8 cellular contexts compared by ENCODE assay signal in the genomic region with DNA sequence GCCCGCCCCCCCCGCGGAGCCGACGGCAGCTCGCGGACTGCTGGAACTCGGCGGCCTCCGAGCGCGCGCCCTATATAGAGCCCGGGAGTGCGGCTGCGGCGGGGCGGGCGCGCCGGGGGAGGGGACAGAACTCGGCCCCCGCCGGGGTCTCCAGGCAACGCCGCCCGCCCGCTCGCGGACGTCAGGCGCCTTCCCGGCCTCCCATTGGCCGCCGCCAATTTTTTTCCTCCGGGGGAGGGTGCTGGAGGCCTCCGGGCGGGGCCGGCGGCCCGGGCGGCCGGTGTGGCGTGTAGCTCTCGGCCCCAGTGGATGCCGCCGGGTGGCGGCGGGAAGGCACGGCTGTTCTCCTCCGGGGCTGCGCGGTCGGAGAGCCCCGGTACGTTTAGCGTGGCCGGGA. TPM values are rescaled to one million over a fixed set of nuclear protein-coding genes. Genes with fewer than 3 reads are reported as not detected.
A peak's percentile ranks its signal among the peaks of the same experiment; 100 is the strongest.
DNase-seq lines count a peak whose midpoint lies in the region; ATAC-seq and TF ChIP-seq lines count a peak whose summit lies in the region.

A gene with protein sequence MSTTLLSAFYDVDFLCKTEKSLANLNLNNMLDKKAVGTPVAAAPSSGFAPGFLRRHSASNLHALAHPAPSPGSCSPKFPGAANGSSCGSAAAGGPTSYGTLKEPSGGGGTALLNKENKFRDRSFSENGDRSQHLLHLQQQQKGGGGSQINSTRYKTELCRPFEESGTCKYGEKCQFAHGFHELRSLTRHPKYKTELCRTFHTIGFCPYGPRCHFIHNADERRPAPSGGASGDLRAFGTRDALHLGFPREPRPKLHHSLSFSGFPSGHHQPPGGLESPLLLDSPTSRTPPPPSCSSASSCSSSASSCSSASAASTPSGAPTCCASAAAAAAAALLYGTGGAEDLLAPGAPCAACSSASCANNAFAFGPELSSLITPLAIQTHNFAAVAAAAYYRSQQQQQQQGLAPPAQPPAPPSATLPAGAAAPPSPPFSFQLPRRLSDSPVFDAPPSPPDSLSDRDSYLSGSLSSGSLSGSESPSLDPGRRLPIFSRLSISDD (minus strand): TSS at position 49 of the 397 bp plus-strand sequence. CDS start 291 bp downstream, outside the sequence.

- peak within 1 kb of the TSS; percentile 55 for H3K4me3 ChIP-seq in GM12875 (ENCODE audit: low read depth, low read length)
- H3K4me3 ChIP-seq in trophoblast cell (ENCODE audit: low read depth, low read length): peak within 1 kb of the TSS; percentile 88

- peak within 1 kb of the TSS; percentile 74 for H3K4me2 ChIP-seq in trophoblast cell (ENCODE audit: low read length)

- peak within 1 kb of the TSS; percentile 96 for H3K9ac ChIP-seq in trophoblast cell (ENCODE audit: low read length)

- peaks cover 11 to 12% of the 10 kb centered on the region in 2 experiments for H3K4me1 ChIP-seq in trophoblast cell (ENCODE audit: control insufficient read depth in 1 of 2, insufficient read depth in 2 of 2, low read length in 2 of 2)

- H2BK12ac ChIP-seq in trophoblast cell (ENCODE audit: low read length): peak within 1 kb of the TSS; percentile 66

- peak within 1 kb of the TSS; percentile 93 for H3K14ac ChIP-seq in trophoblast cell (ENCODE audit: low read length)

- H3K4ac ChIP-seq in trophoblast cell (ENCODE audit: low read depth, low read length): peak within 1 kb of the TSS; percentile 90

- peak within 1 kb of the TSS; percentile 73 for H2AFZ ChIP-seq in trophoblast cell (ENCODE audit: insufficient read depth, low read length, poor library complexity)

- H3K27ac ChIP-seq in trophoblast cell (ENCODE audit: low read depth, low read length): peak within 1 kb of the TSS; percentile 94

- H3K36me3 Mint-ChIP-seq in type B pancreatic cell: peaks cover 26% of the 10 kb centered on the region

- H3K4me3 Mint-ChIP-seq in type B pancreatic cell: peak within 1 kb of the TSS; percentile 95

- H4K91ac ChIP-seq in trophoblast cell (ENCODE audit: low read depth, low read length): peak within 1 kb of the TSS; percentile 91

- H3K79me1 ChIP-seq in trophoblast cell (ENCODE audit: low read length): peaks cover 36% of the 10 kb centered on the region

- H3K27me3 Mint-ChIP-seq in type B pancreatic cell: peaks cover 7% of the 10 kb centered on the region

- H3K27me3 ChIP-seq in trophoblast cell (ENCODE audit: insufficient read depth, low read length): no peaks in the 10 kb centered on the region

- H3K18ac ChIP-seq in trophoblast cell (ENCODE audit: low read length): peak within 1 kb of the TSS; percentile 85

- peak within 1 kb of the TSS; percentile 97 for H2BK5ac ChIP-seq in trophoblast cell (ENCODE audit: low read depth, low read length, poor library complexity)

- H3K9me3 ChIP-seq in trophoblast cell (ENCODE audit: insufficient read depth, low read depth, low read length): no peaks in the 10 kb centered on the region

- TF ChIP-seq CTCF in GM12875 (IDR thresholded peaks at IDR 0.05; ENCODE audit: borderline replicate concordance, insufficient read depth, low read depth, low read length): no peak
- no peak for TF ChIP-seq CTCF in type B pancreatic cell (conservative IDR thresholded peaks at IDR 0.05)

- DNase-seq in NCI-H1436 (lab: John Stamatoyannopoulos, UW): peak; percentile 88
- peak; percentile 96 for DNase-seq in SW480 (ENCODE audit: low spot score)
- DNase-seq in activated naive CD8-positive, alpha-beta T cell treated with anti-CD3 and anti-CD28 coated beads, Interleukin-2, amount 50 U/mL, for 16 hours (ENCODE audit: low read depth, low spot score): peak; percentile 87
- DNase-seq in Right ventricle myocardium superior: peak; percentile 98
- DNase-seq in trophoblast cell: peak; percentile 92 to 98
- peak; percentile 97 for DNase-seq in type B pancreatic cell (ENCODE audit: extremely low spot score, unreplicated experiment)

- no peaks in the 10 kb centered on the region for H3K9me3 Mint-ChIP-seq in type B pancreatic cell

- no CpG with 5 or more reads among the region's 58 CpGs for WGBS in trophoblast cell (ENCODE audit: extremely low coverage, insufficient coverage, insufficient read length)

- H3K79me2 ChIP-seq in trophoblast cell (ENCODE audit: control insufficient read depth, insufficient read depth, low read length, poor library complexity): peaks cover 37% of the 10 kb centered on the region

- H3K36me3 ChIP-seq in trophoblast cell (ENCODE audit: control insufficient read depth in 1 of 2, insufficient read depth in 2 of 2, low read length in 2 of 2): peaks cover 15% of the 10 kb centered on the region in 2 experiments

- intact Hi-C loops in Right ventricle myocardium superior (cut with DNase I): loop anchor here (2.0 to 5.0 kb wide), 4 partner anchors 94 to 399 kb away; no protein-coding TSS in a partner anchor

- ATAC-seq in HG02763 (IDR thresholded peaks at IDR 0.05; ENCODE audit: unreplicated experiment) (peak; percentile 44), Right ventricle myocardium superior (ENCODE audit: poor library complexity) (peak; percentile 81)

- H4K12ac ChIP-seq in trophoblast cell (ENCODE audit: low read depth, low read length): peak within 1 kb of the TSS; percentile 76

- peak within 1 kb of the TSS; percentile 76 for H4K8ac ChIP-seq in trophoblast cell (ENCODE audit: low read depth, low read length)

- peaks cover 34% of the 10 kb centered on the region for H3K4me1 Mint-ChIP-seq in type B pancreatic cell (ENCODE audit: unreplicated experiment)

- peak within 1 kb of the TSS; percentile 94 for H3K27ac Mint-ChIP-seq in type B pancreatic cell

- peak within 1 kb of the TSS; percentile 50 for H2AK5ac ChIP-seq in trophoblast cell (ENCODE audit: low read length)

- peak within 1 kb of the TSS; percentile 83 for H2BK120ac ChIP-seq in trophoblast cell (ENCODE audit: insufficient read depth, low read length, poor library complexity)

- H3K23ac ChIP-seq in trophoblast cell (ENCODE audit: low read length): no peak within 1 kb of the TSS

RNA-seq across cellular contexts. Expression of the gene that starts here (rescaled TPM):
- total RNA-seq in Right ventricle myocardium superior: 45.0 TPM
- polyA plus RNA-seq in trophoblast cell (2013): 62.0 and 65.7 TPM in 2 replicates
- total RNA-seq in type B pancreatic cell (ENCODE audit: low replicate concordance): 198 and 437 TPM in 2 replicates

Comparison
In these comparisons a context has a peak if more than half of its experiments do, and no peak if none do; other contexts are left out.
1. Peak in every context shown above with its lines: DNase-seq, ATAC-seq, H3K4me3 ChIP-seq and H3K27ac ChIP-seq.